ENCODE assay signal across 34 cellular contexts in genomic region chr15:59131456-59131855, GRCh38.
"Had no signal": no experiment of that assay in that cellular context is flagged by ENCODE, and none has a peak within 500 bp of the region (broad histone marks: within the 10 kb centered on the region; RNA-seq: fewer than 3 reads in every experiment).

No MANE protein-coding gene starts in this region.

- H3K4me3 ChIP-seq: Peyer's patch, SJSA1 had no signal

- H3K4me2 ChIP-seq: KMS-11, SK-N-SH had no signal

- ATAC-seq: activated CD8-positive, alpha-beta memory T cell treated with anti-CD3 and anti-CD28 coated beads, Interleukin-2, amount 10 ng/mL, durations not matched to agents 7 days and 5 days; activated naive CD8-positive, alpha-beta T cell treated with anti-CD3 and anti-CD28 coated beads, Interleukin-2, amount 50 U/mL, for 24 hours; PC-3 had no signal

- H3K4me1 Mint-ChIP-seq: brain had no signal

- FAIRE-seq: bronchial epithelial cell, TTC549 had no signal

- H3K27ac Mint-ChIP-seq: activated B cell treated with CpG ODN at 0.5 μM for 24 hours; activated CD4-positive, alpha-beta memory T cell treated with anti-CD3 and anti-CD28 coated beads, Interleukin-2, amount 10 ng/mL, durations not matched to agents 7 days and 5 days; activated CD8-positive, alpha-beta memory T cell treated with anti-CD3 and anti-CD28 coated beads, Interleukin-2, amount 10 ng/mL, durations not matched to agents 7 days and 5 days; activated naive CD4-positive, alpha-beta T cell treated with anti-CD3 and anti-CD28 coated beads, Interleukin-2, amount 10 ng/mL, durations not matched to agents 7 days and 5 days; activated naive CD8-positive, alpha-beta T cell; activated naive CD8-positive, alpha-beta T cell treated with anti-CD3 and anti-CD28 coated beads, Interleukin-2, amount 50 U/mL, for 24 hours; T-helper 1 cell treated with Interleukin-12 subunit alpha and Interleukin-12 subunit beta and Interleukin-4 antibody, amounts not matched to agents 30 μg/mL and 1 μg/mL, for 36 hours; T-helper 2 cell treated with Interferon-gamma antibody and Interleukin-4, amounts not matched to agents 5 μg/mL and 100 μg/mL, for 36 hours had no signal

- H3K27me3 Mint-ChIP-seq: activated B cell treated with CpG ODN at 0.5 μM for 24 hours; activated CD4-positive, alpha-beta memory T cell treated with anti-CD3 and anti-CD28 coated beads, Interleukin-2, amount 10 ng/mL, durations not matched to agents 7 days and 5 days; activated CD8-positive, alpha-beta memory T cell treated with anti-CD3 and anti-CD28 coated beads, Interleukin-2, amount 10 ng/mL, durations not matched to agents 7 days and 5 days; activated naive CD4-positive, alpha-beta T cell treated with anti-CD3 and anti-CD28 coated beads, Interleukin-2, amount 10 ng/mL, durations not matched to agents 7 days and 5 days; activated naive CD8-positive, alpha-beta T cell; activated naive CD8-positive, alpha-beta T cell treated with anti-CD3 and anti-CD28 coated beads, Interleukin-2, amount 50 U/mL, for 24 hours; brain had no signal

- H3K4me1 ChIP-seq: Peyer's patch, SJSA1 had no signal

- H3K27ac ChIP-seq: KMS-11, SJSA1 had no signal

- DNase-seq: activated B cell treated with CpG ODN at 0.5 μM for 24 hours; activated CD4-positive, alpha-beta memory T cell treated with anti-CD3 and anti-CD28 coated beads, Interleukin-2, amount 10 ng/mL, durations not matched to agents 7 days and 5 days; activated CD4-positive, alpha-beta T cell treated with anti-CD3 and anti-CD28 coated beads for 48 hours; activated CD4-positive, CD25-positive, alpha-beta regulatory T cell treated with anti-CD3 and anti-CD28 coated beads, Interleukin-2, amount 50 U/mL, for 72 hours; activated CD8-positive, alpha-beta memory T cell treated with anti-CD3 and anti-CD28 coated beads for 24 hours; activated CD8-positive, alpha-beta memory T cell treated with anti-CD3 and anti-CD28 coated beads, Interleukin-2, amount 10 ng/mL, durations not matched to agents 7 days and 5 days; activated CD8-positive, alpha-beta memory T cell treated with anti-CD3 and anti-CD28 coated beads, Interleukin-2, amount 50 U/mL, for 48 hours; activated effector memory CD4-positive, alpha-beta T cell treated with Interleukin-2 at 50 U/mL for 16 hours; activated naive CD4-positive, alpha-beta T cell treated with anti-CD3 and anti-CD28 coated beads, Interleukin-2, amount 10 ng/mL, durations not matched to agents 7 days and 5 days; activated naive CD8-positive, alpha-beta T cell treated with anti-CD3 and anti-CD28 coated beads, Interleukin-2, amount 50 U/mL, for 24 hours; activated T-cell treated with anti-CD3 and anti-CD28 coated beads, Interleukin-2, amount 50 U/mL, for 48 hours; caudate nucleus; NCI-H1105; NCI-H1417 treated with DMSO at 0.1 percent for 48 hours; NCI-H187 treated with DMSO at 0.1 percent for 48 hours; NCI-H2081; NCI-H2171 treated with DMSO at 0.1 percent for 48 hours; NCI-H2227 treated with DMSO at 0.1 percent for 48 hours; NCI-H446; NCI-H510A treated with DMSO at 0.1 percent for 48 hours; NK-92 treated with Interleukin-12 subunit alpha and Interleukin-12 subunit beta, amount 100 ng/mL, for 24 hours; PC-3; Peyer's patch; RPMI8226; SHP77 treated with DMSO at 0.1 percent for 48 hours; SK-N-SH had no signal

- H3K9me3 ChIP-seq: Peyer's patch, SK-N-SH had no signal

- H3K4me3 Mint-ChIP-seq: activated B cell treated with CpG ODN at 0.5 μM for 24 hours; activated CD4-positive, alpha-beta memory T cell treated with anti-CD3 and anti-CD28 coated beads, Interleukin-2, amount 10 ng/mL, durations not matched to agents 7 days and 5 days; activated CD8-positive, alpha-beta memory T cell treated with anti-CD3 and anti-CD28 coated beads, Interleukin-2, amount 10 ng/mL, durations not matched to agents 7 days and 5 days; activated naive CD4-positive, alpha-beta T cell treated with anti-CD3 and anti-CD28 coated beads, Interleukin-2, amount 10 ng/mL, durations not matched to agents 7 days and 5 days; activated naive CD8-positive, alpha-beta T cell; activated naive CD8-positive, alpha-beta T cell treated with anti-CD3 and anti-CD28 coated beads, Interleukin-2, amount 50 U/mL, for 24 hours; brain; T-helper 1 cell treated with Interleukin-12 subunit alpha and Interleukin-12 subunit beta and Interleukin-4 antibody, amounts not matched to agents 30 μg/mL and 1 μg/mL, for 36 hours; T-helper 2 cell treated with Interferon-gamma antibody and Interleukin-4, amounts not matched to agents 5 μg/mL and 100 μg/mL, for 36 hours had no signal
